ENCODE assay signal across 8 cellular contexts in genomic region chr18:79465392-79465991, GRCh38.
DNase-seq lines count a peak whose midpoint lies in the region; ATAC-seq and TF ChIP-seq lines count a peak whose summit lies in the region.

No MANE protein-coding gene starts in this region.

- POLR2A ChIA-PET in activated CD4-positive, alpha-beta memory T cell treated with anti-CD3 and anti-CD28 coated beads for 36 hours (lab: Charles Lee), result no interaction called here

- no peak overlapping the region for H3K4me3 ChIP-seq in RWPE2 (ENCODE audit: severe bottlenecking)
- no peak overlapping the region for H3K4me3 ChIP-seq in upper lobe of right lung

- DNase-seq in RWPE2 (ENCODE audit: low spot score), result no peak
- peak; percentile 58 to 67 for DNase-seq in memory B cell (ENCODE audit: low spot score in 2 of 2)
- DNase-seq in upper lobe of right lung, result no peak
- no peak for DNase-seq in activated CD4-positive, alpha-beta memory T cell treated with anti-CD3 and anti-CD28 coated beads for 36 hours
- DNase-seq in endothelial cell (ENCODE audit: low spot score), result no peak

- no peaks in the 10 kb centered on the region for H3K9me3 ChIP-seq in RWPE2 (ENCODE audit: severe bottlenecking)
- no peaks in the 10 kb centered on the region for H3K9me3 ChIP-seq in upper lobe of right lung

- H3K9me3 Mint-ChIP-seq in memory B cell (no peaks in the 10 kb centered on the region), endothelial cell (ENCODE audit: unreplicated experiment) (no peaks in the 10 kb centered on the region)
- no peaks in the 10 kb centered on the region for H3K9me3 Mint-ChIP-seq in activated CD4-positive, alpha-beta memory T cell treated with anti-CD3 and anti-CD28 coated beads for 36 hours

- H3K27ac ChIP-seq in RWPE2 (ENCODE audit: poor library complexity, severe bottlenecking), result no peak overlapping the region
- no peak overlapping the region for H3K27ac ChIP-seq in upper lobe of right lung

- no peak for TF ChIP-seq CTCF in RWPE2 (IDR thresholded peaks at IDR 0.05; ENCODE audit: poor library complexity, severe bottlenecking)
- TF ChIP-seq CTCF in upper lobe of right lung (IDR thresholded peaks at IDR 0.05), result no peak
- TF ChIP-seq CTCF in endothelial cell (IDR thresholded peaks at IDR 0.05; ENCODE audit: unreplicated experiment), result no peak

- H3K27ac Mint-ChIP-seq in memory B cell (peak overlapping the region; percentile 96), endothelial cell (ENCODE audit: unreplicated experiment) (no peak overlapping the region)
- no peak overlapping the region for H3K27ac Mint-ChIP-seq in activated CD4-positive, alpha-beta memory T cell treated with anti-CD3 and anti-CD28 coated beads for 36 hours

- H3K4me3 Mint-ChIP-seq in memory B cell (peak overlapping the region; percentile 94), endothelial cell (ENCODE audit: unreplicated experiment) (no peak overlapping the region)
- no peak overlapping the region for H3K4me3 Mint-ChIP-seq in activated CD4-positive, alpha-beta memory T cell treated with anti-CD3 and anti-CD28 coated beads for 36 hours

- no peaks in the 10 kb centered on the region for H3K4me1 ChIP-seq in RWPE2 (ENCODE audit: insufficient read depth, poor library complexity, severe bottlenecking)
- no peaks in the 10 kb centered on the region for H3K4me1 ChIP-seq in upper lobe of right lung

- CTCF ChIA-PET in activated CD4-positive, alpha-beta memory T cell treated with anti-CD3 and anti-CD28 coated beads for 36 hours (lab: Charles Lee), result interaction anchor here (0.9 to 1.1 kb wide), 2 partner anchors 58 to 85 kb away, joined by 3 to 4 read pairs; no protein-coding TSS in a partner anchor

- no peaks in the 10 kb centered on the region for H3K27me3 ChIP-seq in RWPE2 (ENCODE audit: insufficient read depth, poor library complexity, severe bottlenecking)
- H3K27me3 ChIP-seq in upper lobe of right lung, result no peaks in the 10 kb centered on the region

- H3K27me3 Mint-ChIP-seq in memory B cell (no peaks in the 10 kb centered on the region), endothelial cell (ENCODE audit: unreplicated experiment) (peaks cover 4% of the 10 kb centered on the region)
- no peaks in the 10 kb centered on the region for H3K27me3 Mint-ChIP-seq in activated CD4-positive, alpha-beta memory T cell treated with anti-CD3 and anti-CD28 coated beads for 36 hours

- intact Hi-C loops in upper lobe of right lung (cut with DNase I), result no loop called here
- intact Hi-C loops in activated CD4-positive, alpha-beta memory T cell treated with anti-CD3 and anti-CD28 coated beads for 36 hours (cut with micrococcal nuclease), result no loop called here

- ATAC-seq in GM18868 (IDR thresholded peaks at IDR 0.05; ENCODE audit: unreplicated experiment) (peak; percentile 80), HG02588 (IDR thresholded peaks at IDR 0.05; ENCODE audit: unreplicated experiment) (peak; percentile 85), RWPE2 (ENCODE audit: low read depth) (0 out of 3 replicates have a peak, but pooled peaks have one; percentile 14), memory B cell (ENCODE audit: low read depth) (peak; percentile 63), HG03565 (IDR thresholded peaks at IDR 0.05; ENCODE audit: unreplicated experiment) (no peak), upper lobe of right lung (no peak)

- H3K36me3 Mint-ChIP-seq in memory B cell (peaks cover 25% of the 10 kb centered on the region), endothelial cell (ENCODE audit: low read depth, unreplicated experiment) (peaks cover 22% of the 10 kb centered on the region)
- peaks cover 44% of the 10 kb centered on the region for H3K36me3 Mint-ChIP-seq in activated CD4-positive, alpha-beta memory T cell treated with anti-CD3 and anti-CD28 coated beads for 36 hours

- H3K36me3 ChIP-seq in RWPE2 (ENCODE audit: low read depth), result no peaks in the 10 kb centered on the region
- peaks cover 25% of the 10 kb centered on the region for H3K36me3 ChIP-seq in upper lobe of right lung

- H3K4me1 Mint-ChIP-seq in memory B cell (peaks cover 44% of the 10 kb centered on the region), endothelial cell (ENCODE audit: unreplicated experiment) (peaks cover 5% of the 10 kb centered on the region)
- H3K4me1 Mint-ChIP-seq in activated CD4-positive, alpha-beta memory T cell treated with anti-CD3 and anti-CD28 coated beads for 36 hours (ENCODE audit: low read depth), result peaks cover 3% of the 10 kb centered on the region

Comparison
In these comparisons a context has a peak if more than half of its experiments do, and no peak if none do; other contexts are left out.
1. ATAC-seq: peak in GM18868 (single experiment), HG02588 (single experiment), RWPE2 (single experiment) and memory B cell (single experiment); none in HG03565 (single experiment) and upper lobe of right lung (single experiment).
2. DNase-seq: peak in memory B cell (2 of 2); none in RWPE2 (single experiment), upper lobe of right lung (single experiment), activated CD4-positive, alpha-beta memory T cell treated with anti-CD3 and anti-CD28 coated beads for 36 hours (single experiment) and endothelial cell (single experiment).